ENCODE assay signal across 8 cellular contexts in the genomic region with DNA sequence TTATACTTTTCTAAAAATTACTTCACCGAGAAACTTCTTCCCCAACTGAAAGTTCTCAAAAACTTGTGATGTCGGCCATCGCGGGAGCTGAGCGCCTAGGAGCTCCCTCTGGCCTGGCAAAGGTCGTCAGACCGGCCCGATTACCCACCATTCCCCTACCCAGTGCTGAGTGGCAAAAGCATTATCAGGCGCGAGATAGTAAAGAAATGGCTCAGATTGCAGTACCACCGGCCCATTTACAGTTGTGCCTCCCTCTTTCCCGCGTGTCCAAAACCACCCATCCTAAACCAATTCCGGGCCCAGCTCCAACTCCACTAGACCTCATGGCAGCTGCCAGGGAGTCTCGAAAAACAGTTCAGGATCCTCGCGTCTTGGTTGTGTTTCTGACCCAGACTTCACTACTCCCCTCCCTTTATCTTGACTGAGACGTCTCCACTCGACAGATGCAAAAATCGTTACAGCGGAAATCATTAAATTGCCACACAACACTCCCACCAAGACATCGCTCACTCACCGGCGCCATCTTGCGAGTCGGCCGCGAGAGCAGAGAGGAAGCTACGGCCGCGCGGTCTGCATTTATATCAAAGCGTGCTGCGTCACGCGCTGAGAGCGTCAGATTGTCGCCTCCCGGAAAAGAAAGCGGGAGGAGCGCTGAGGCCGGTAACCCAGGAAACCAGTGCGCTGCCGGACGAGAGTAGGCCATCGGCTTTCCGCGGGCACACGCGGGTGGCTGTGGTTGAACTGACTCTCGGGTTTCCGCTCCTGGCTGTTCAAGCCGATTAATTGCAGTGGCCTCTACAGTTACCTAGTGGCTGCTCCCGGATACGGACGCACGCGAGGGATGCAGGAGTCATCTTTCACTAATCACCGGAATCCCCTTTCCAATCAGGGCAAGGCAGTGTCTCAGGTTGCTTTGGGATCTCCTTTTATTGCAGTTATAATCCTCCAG. TPM values are rescaled to one million over a fixed set of nuclear protein-coding genes. Genes with fewer than 3 reads are reported as not detected.
A peak's percentile ranks its signal among the peaks of the same experiment; 100 is the strongest.
DNase-seq lines count a peak whose midpoint lies in the region; ATAC-seq lines count a peak whose summit lies in the region.

Gene RPL22L1 (minus strand): TSS at position 551 of the 949 bp plus-strand sequence. CDS start 28 bp downstream, at position 523.

- no peaks in the 10 kb centered on the region for H3K27me3 ChIP-seq in ectodermal cell (ENCODE audit: control insufficient read depth, insufficient read depth, low read length, poor library complexity, severe bottlenecking)

- H3K36me3 ChIP-seq in ectodermal cell (ENCODE audit: control insufficient read depth, insufficient read depth, low read length): peaks cover 29% of the 10 kb centered on the region

- peaks cover 2% of the 10 kb centered on the region for H3K9me3 Mint-ChIP-seq in activated CD4-positive, alpha-beta T cell treated with anti-CD3 and anti-CD28 coated beads, Interleukin-2, amount 10 ng/mL, durations not matched to agents 7 days and 5 days

- ATAC-seq in GM19351 (IDR thresholded peaks at IDR 0.05; ENCODE audit: unreplicated experiment) (peak; percentile 90), HG03558 (IDR thresholded peaks at IDR 0.05; ENCODE audit: extremely low read depth, unreplicated experiment) (peak; percentile 92)

- peaks cover 14% of the 10 kb centered on the region for H3K4me1 ChIP-seq in ectodermal cell (ENCODE audit: control insufficient read depth, insufficient read depth, low read length)

- CTCF ChIA-PET in activated CD4-positive, alpha-beta T cell treated with anti-CD3 and anti-CD28 coated beads, Interleukin-2, amount 10 ng/mL, durations not matched to agents 7 days and 5 days (lab: Charles Lee): interaction anchor here (0.6 to 2.0 kb wide), 4 partner anchors 26 to 792 kb away, joined by 3 to 6 read pairs (median 3); partner anchors contain the start of gene EIF5A2

- no peaks in the 10 kb centered on the region for H3K9me3 ChIP-seq in ectodermal cell (ENCODE audit: control insufficient read depth, low read length)

- H3K4me3 ChIP-seq in ectodermal cell (ENCODE audit: insufficient read depth, low read depth, low read length): peak within 1 kb of the TSS; percentile 78

- WGBS in ectodermal cell, 2 experiments: 0% methylated on average over 59 of the region's 59 CpGs

- POLR2A ChIA-PET in activated CD4-positive, alpha-beta T cell treated with anti-CD3 and anti-CD28 coated beads, Interleukin-2, amount 10 ng/mL, durations not matched to agents 7 days and 5 days (lab: Charles Lee): interaction anchor here (0.6 to 0.9 kb wide), 2 partner anchors 39 to 1726 kb away, joined by 3 to 4 read pairs; no protein-coding TSS in a partner anchor

- H3K27ac ChIP-seq in ectodermal cell (ENCODE audit: insufficient read depth, low read depth, low read length, poor library complexity, severe bottlenecking): peak within 1 kb of the TSS; percentile 89

- DNase-seq in AG08396 (ENCODE audit: low spot score) (peak; percentile 93), medulla oblongata (ENCODE audit: extremely low spot score) (peak; percentile 97), NCI-H748 treated with DMSO at 0.1 percent for 48 hours (lab: John Stamatoyannopoulos, UW) (no peak)
- DNase-seq in activated CD4-positive, alpha-beta T cell treated with anti-CD3 and anti-CD28 coated beads, Interleukin-2, amount 10 ng/mL, durations not matched to agents 7 days and 5 days: peak; percentile 95
- DNase-seq in stimulated activated CD8-positive, alpha-beta memory T cell treated with anti-CD3 and anti-CD28 coated beads, Interleukin-12 subunit alpha, Interleukin-12 subunit beta, amount 100 ng/mL, for 4 hours (ENCODE audit: low read depth): peak; percentile 87

- peak within 1 kb of the TSS; percentile 96 for H3K27ac Mint-ChIP-seq in activated CD4-positive, alpha-beta T cell treated with anti-CD3 and anti-CD28 coated beads, Interleukin-2, amount 10 ng/mL, durations not matched to agents 7 days and 5 days

- H3K4me3 Mint-ChIP-seq in activated CD4-positive, alpha-beta T cell treated with anti-CD3 and anti-CD28 coated beads, Interleukin-2, amount 10 ng/mL, durations not matched to agents 7 days and 5 days: peak within 1 kb of the TSS; percentile 88

- H3K36me3 Mint-ChIP-seq in activated CD4-positive, alpha-beta T cell treated with anti-CD3 and anti-CD28 coated beads, Interleukin-2, amount 10 ng/mL, durations not matched to agents 7 days and 5 days (ENCODE audit: low read depth): peaks cover 36% of the 10 kb centered on the region

- H3K4me1 Mint-ChIP-seq in activated CD4-positive, alpha-beta T cell treated with anti-CD3 and anti-CD28 coated beads, Interleukin-2, amount 10 ng/mL, durations not matched to agents 7 days and 5 days: peaks cover 27% of the 10 kb centered on the region

- no peaks in the 10 kb centered on the region for H3K27me3 Mint-ChIP-seq in activated CD4-positive, alpha-beta T cell treated with anti-CD3 and anti-CD28 coated beads, Interleukin-2, amount 10 ng/mL, durations not matched to agents 7 days and 5 days

RNA-seq across cellular contexts. Expression of gene RPL22L1, which starts in this region (rescaled TPM):
- total RNA-seq in activated CD4-positive, alpha-beta T cell treated with anti-CD3 and anti-CD28 coated beads, Interleukin-2, amount 10 ng/mL, durations not matched to agents 7 days and 5 days: 10 to 100 TPM; 42.4 to 58.5 TPM
- 126 TPM for polyA plus RNA-seq in ectodermal cell (2013, experiment 1 of 4)
- 109 TPM for polyA plus RNA-seq in ectodermal cell (2013, experiment 2 of 4)
- polyA plus RNA-seq in ectodermal cell (2013, experiment 3 of 4): 126 TPM
- polyA plus RNA-seq in ectodermal cell (2013, experiment 4 of 4): 135 TPM
